In genomic region chr5:143013176-143013575, GRCh38 we compare ENCODE assay signal across 36 cellular contexts.
"Had no signal": no experiment of that assay in that cellular context is flagged by ENCODE, and none has a peak within 500 bp of the region (broad histone marks: within the 10 kb centered on the region; RNA-seq: fewer than 3 reads in every experiment).

No MANE protein-coding gene starts in this region.

- H3K9me3 Mint-ChIP-seq: activated B cell treated with CpG ODN at 0.5 μM for 24 hours; central memory CD8-positive, alpha-beta T cell had no signal

- FAIRE-seq: bronchial epithelial cell, TTC549 had no signal

- H3K27me3 Mint-ChIP-seq: activated B cell treated with CpG ODN at 0.5 μM for 24 hours; activated CD4-positive, alpha-beta memory T cell treated with anti-CD3 and anti-CD28 coated beads for 36 hours; activated CD8-positive, alpha-beta T cell treated with anti-CD3 and anti-CD28 coated beads for 36 hours; activated naive CD4-positive, alpha-beta T cell treated with anti-CD3 and anti-CD28 coated beads, Interleukin-2, amount 10 ng/mL, durations not matched to agents 7 days and 5 days; activated naive CD4-positive, alpha-beta T cell treated with anti-CD3 and anti-CD28 coated beads, Interleukin-2, amount 50 U/mL, for 24 hours; activated naive CD8-positive, alpha-beta T cell treated with anti-CD3 and anti-CD28 coated beads for 36 hours; activated T-helper 17 cell treated with anti-CD3 and anti-CD28 coated beads, Interleukin-2, amount 50 U/mL, for 72 hours; central memory CD8-positive, alpha-beta T cell; T-cell had no signal

- H3K4me3 ChIP-seq: ascending aorta, cardiac muscle cell had no signal

- H3K4me3 Mint-ChIP-seq: activated B cell treated with CpG ODN at 0.5 μM for 24 hours; activated CD4-positive, alpha-beta memory T cell treated with anti-CD3 and anti-CD28 coated beads for 36 hours; activated CD4-positive, alpha-beta T cell treated with anti-CD3 and anti-CD28 coated beads, Interleukin-2, amount 10 ng/mL, durations not matched to agents 24 days and 14 days; activated CD8-positive, alpha-beta T cell treated with anti-CD3 and anti-CD28 coated beads for 36 hours; activated naive CD4-positive, alpha-beta T cell treated with anti-CD3 and anti-CD28 coated beads, Interleukin-2, amount 10 ng/mL, durations not matched to agents 7 days and 5 days; activated naive CD4-positive, alpha-beta T cell treated with anti-CD3 and anti-CD28 coated beads, Interleukin-2, amount 50 U/mL, for 24 hours; activated naive CD8-positive, alpha-beta T cell treated with anti-CD3 and anti-CD28 coated beads for 36 hours; activated T-cell treated with anti-CD3 and anti-CD28 coated beads, Interleukin-2, amount 50 U/mL, for 4 hours; activated T-cell treated with anti-CD3 and anti-CD28 coated beads, Interleukin-2, amount 50 U/mL, for 72 hours; activated T-helper 1 cell treated with anti-CD3 and anti-CD28 coated beads, Interleukin-12 subunit alpha, Interleukin-12 subunit beta, Interleukin-2, Interleukin-4 antibody, amounts not matched to agents 30 ng/mL and 10 ng/mL and 1 ng/mL, durations not matched to agents 14 hours and 24 hours and 36 hours; activated T-helper 17 cell treated with anti-CD3 and anti-CD28 coated beads, Interleukin-2, amount 50 U/mL, for 72 hours; brain; central memory CD8-positive, alpha-beta T cell; T-cell; T-helper 2 cell treated with Interferon-gamma antibody and Interleukin-4, amounts not matched to agents 5 μg/mL and 100 μg/mL, for 36 hours had no signal

- H3K36me3 ChIP-seq: cardiac muscle cell had no signal

- ATAC-seq: activated CD8-positive, alpha-beta T cell treated with anti-CD3 and anti-CD28 coated beads for 36 hours; activated T-cell treated with anti-CD3 and anti-CD28 coated beads, Interleukin-2, amount 50 U/mL, for 4 hours; activated T-cell treated with anti-CD3 and anti-CD28 coated beads, Interleukin-2, amount 50 U/mL, for 72 hours; activated T-helper 17 cell treated with anti-CD3 and anti-CD28 coated beads, Interleukin-2, amount 50 U/mL, for 72 hours; T-cell had no signal

- H3K27me3 ChIP-seq: ascending aorta, cardiac muscle cell had no signal

- H3K27ac ChIP-seq: ascending aorta, cardiac muscle cell, VCaP had no signal

- H3K4me1 ChIP-seq: ascending aorta had no signal

- H3K27ac Mint-ChIP-seq: activated B cell treated with CpG ODN at 0.5 μM for 24 hours; activated CD4-positive, alpha-beta memory T cell treated with anti-CD3 and anti-CD28 coated beads for 36 hours; activated CD4-positive, alpha-beta T cell treated with anti-CD3 and anti-CD28 coated beads, Interleukin-2, amount 10 ng/mL, durations not matched to agents 24 days and 14 days; activated CD8-positive, alpha-beta T cell treated with anti-CD3 and anti-CD28 coated beads for 36 hours; activated naive CD4-positive, alpha-beta T cell treated with anti-CD3 and anti-CD28 coated beads, Interleukin-2, amount 10 ng/mL, durations not matched to agents 7 days and 5 days; activated naive CD4-positive, alpha-beta T cell treated with anti-CD3 and anti-CD28 coated beads, Interleukin-2, amount 50 U/mL, for 24 hours; activated naive CD8-positive, alpha-beta T cell treated with anti-CD3 and anti-CD28 coated beads for 36 hours; activated T-cell treated with anti-CD3 and anti-CD28 coated beads, Interleukin-2, amount 50 U/mL, for 72 hours; activated T-helper 1 cell treated with anti-CD3 and anti-CD28 coated beads, Interleukin-12 subunit alpha, Interleukin-12 subunit beta, Interleukin-2, Interleukin-4 antibody, amounts not matched to agents 30 ng/mL and 10 ng/mL and 1 ng/mL, durations not matched to agents 14 hours and 24 hours and 36 hours; activated T-helper 17 cell treated with anti-CD3 and anti-CD28 coated beads, Interleukin-2, amount 50 U/mL, for 72 hours; brain; T-cell; T-helper 2 cell treated with Interferon-gamma antibody and Interleukin-4, amounts not matched to agents 5 μg/mL and 100 μg/mL, for 36 hours had no signal

- H3K9me3 ChIP-seq: ascending aorta had no signal

- DNase-seq: activated B cell treated with CpG ODN at 0.5 μM for 24 hours; activated CD4-positive, alpha-beta memory T cell treated with anti-CD3 and anti-CD28 coated beads for 36 hours; activated CD4-positive, alpha-beta T cell treated with anti-CD3 and anti-CD28 coated beads for 4 hours; activated CD4-positive, alpha-beta T cell treated with anti-CD3 and anti-CD28 coated beads, Interleukin-2, amount 10 ng/mL, durations not matched to agents 24 days and 14 days; activated CD4-positive, alpha-beta T cell treated with anti-CD3 and anti-CD28 coated beads, Interleukin-2, amount 50 U/mL, for 1 hour; activated CD4-positive, alpha-beta T cell treated with anti-CD3 and anti-CD28 coated beads, Interleukin-2, amount 50 U/mL, for 4 hours; activated CD4-positive, CD25-positive, alpha-beta regulatory T cell treated with anti-CD3 and anti-CD28 coated beads, Interleukin-2, amount 50 U/mL, for 72 hours; activated CD8-positive, alpha-beta memory T cell treated with anti-CD3 and anti-CD28 coated beads, Interleukin-2, amount 50 U/mL, for 4 hours; activated CD8-positive, alpha-beta T cell treated with anti-CD3 and anti-CD28 coated beads for 36 hours; activated effector memory CD4-positive, alpha-beta T cell treated with anti-CD3 and anti-CD28 coated beads, Interleukin-2, amount 50 U/mL, for 16 hours; activated gamma-delta T cell treated with Interleukin-2 at 50 U/mL for 16 hours; activated naive CD4-positive, alpha-beta T cell; activated naive CD4-positive, alpha-beta T cell treated with anti-CD3 and anti-CD28 coated beads, Interleukin-2, amount 10 ng/mL, durations not matched to agents 7 days and 5 days; activated naive CD8-positive, alpha-beta T cell treated with anti-CD3 and anti-CD28 coated beads for 36 hours; activated T-cell treated with anti-CD3 and anti-CD28 coated beads for 4 hours; activated T-cell treated with anti-CD3 and anti-CD28 coated beads, Interleukin-2, amount 50 U/mL, for 1 hour; activated T-cell treated with anti-CD3 and anti-CD28 coated beads, Interleukin-2, amount 50 U/mL, for 4 hours; activated T-cell treated with anti-CD3 and anti-CD28 coated beads, Interleukin-2, amount 50 U/mL, for 72 hours; amygdala; anterior cingulate cortex; caudate nucleus; cerebellar nuclear complex; T-cell; T-helper 2 cell; T-helper 9 cell had no signal
